Comparison of ENCODE assay signal across 1 cellular context in genomic region chr15:41917767-41918430, GRCh38.
A peak's percentile ranks its signal among the peaks of the same experiment; 100 is the strongest.
TF ChIP-seq lines count a peak whose summit lies in the region.

No MANE protein-coding gene starts in this region.

TF ChIP-seq in GM12878, 131 proteins besides CTCF, POLR2A, EP300 and RAD21:
- TF ChIP-seq BCL3 (IDR thresholded peaks at IDR 0.05; ENCODE audit: borderline replicate concordance, insufficient read depth, low read depth, low read length, poor library complexity, severe bottlenecking) (peak; percentile 49), YBX1 (IDR thresholded peaks at IDR 0.05) (no peak), SMAD5 (IDR thresholded peaks at IDR 0.05; ENCODE audit: low read depth) (no peak)
